ENCODE assay signal across 25 cellular contexts in genomic region chr16:24896439-24896838, GRCh38. TPM values are rescaled to one million over a fixed set of nuclear protein-coding genes. Genes with fewer than 3 reads are reported as not detected.
DNase-seq lines count a peak whose midpoint lies in the region; ATAC-seq and TF ChIP-seq lines count a peak whose summit lies in the region.
"Had no signal": no experiment of that assay in that cellular context is flagged by ENCODE, and none has a peak within 500 bp of the region (broad histone marks: within the 10 kb centered on the region; RNA-seq: fewer than 3 reads in every experiment).

No MANE protein-coding gene starts in this region.

- peak; percentile 48 for ATAC-seq in HG02852 (IDR thresholded peaks at IDR 0.05; ENCODE audit: unreplicated experiment)
- ATAC-seq in left ventricle myocardium superior, result no peak
- ATAC-seq: CD8-positive, alpha-beta T cell; GM23338; left lobe of liver had no signal

- no peak for TF ChIP-seq CTCF in GM12865 (IDR thresholded peaks at IDR 0.05; ENCODE audit: insufficient read depth, low read depth, low read length, missing control alignments)

- intact Hi-C loops in left ventricle myocardium superior (cut with micrococcal nuclease), result no loop called here

- H3K4me3 ChIP-seq in GM12865 (ENCODE audit: low read depth, low read length), result no peak overlapping the region
- H3K4me3 ChIP-seq: GM23338, SJSA1, tibial artery had no signal

- peak; percentile 34 for DNase-seq in GM12865 (ENCODE audit: low read depth)
- peak; percentile 75 to 89 for DNase-seq in NOMO-1 (lab: John Stamatoyannopoulos, UW; ENCODE audit: unreplicated experiment in 2 of 2)
- DNase-seq in germinal center (ENCODE audit: low spot score), result peak; percentile 48
- DNase-seq in stimulated activated CD4-positive, alpha-beta T cell treated with anti-CD3 and anti-CD28 coated beads, Interleukin-2, amount 100 ng/mL, for 24 hours, result no peak
- DNase-seq in NCI-H345 treated with DMSO at 0.1 percent for 48 hours (lab: John Stamatoyannopoulos, UW; ENCODE audit: unreplicated experiment), result no peak
- DNase-seq in left ventricle myocardium superior, result no peak
- no peak for DNase-seq in stimulated activated CD4-positive, alpha-beta T cell treated with anti-CD3 and anti-CD28 coated beads, Interleukin-15, amount 100 ng/mL, for 24 hours
- DNase-seq: activated CD4-positive, alpha-beta T cell treated with anti-CD3 and anti-CD28 coated beads, Interleukin-2, amount 50 U/mL, for 4 hours; activated CD4-positive, CD25-positive, alpha-beta regulatory T cell; activated naive CD4-positive, alpha-beta T cell treated with anti-CD3 and anti-CD28 coated beads, Interleukin-2, amount 50 U/mL, for 16 hours; amniotic stem cell; brain microvascular endothelial cell; CD8-positive, alpha-beta T cell; DMS 273 treated with DMSO at 0.1 percent for 48 hours; KG1; mesendoderm; NCI-H1694 treated with DMSO at 0.1 percent for 48 hours; NCI-H524 treated with DMSO at 0.1 percent for 48 hours; tibial artery had no signal

RNA-seq across cellular contexts. Expression of gene SLC5A11, which starts 50.7 kb away (rescaled TPM):
- total RNA-seq in left ventricle myocardium superior, result not detected
- total RNA-seq: chondrocyte, endothelial cell of umbilical vein had no signal

Comparison
In these comparisons a context has a peak if more than half of its experiments do, and no peak if none do; other contexts are left out.
1. DNase-seq: peak in GM12865 (single experiment), NOMO-1 (2 of 2) and germinal center (single experiment); none in stimulated activated CD4-positive, alpha-beta T cell treated with anti-CD3 and anti-CD28 coated beads, Interleukin-2, amount 100 ng/mL, for 24 hours (0 of 2), NCI-H345 treated with DMSO at 0.1 percent for 48 hours (single experiment), left ventricle myocardium superior (single experiment) and stimulated activated CD4-positive, alpha-beta T cell treated with anti-CD3 and anti-CD28 coated beads, Interleukin-15, amount 100 ng/mL, for 24 hours (single experiment).